9 cellular contexts compared by ENCODE assay signal in the genomic region with DNA sequence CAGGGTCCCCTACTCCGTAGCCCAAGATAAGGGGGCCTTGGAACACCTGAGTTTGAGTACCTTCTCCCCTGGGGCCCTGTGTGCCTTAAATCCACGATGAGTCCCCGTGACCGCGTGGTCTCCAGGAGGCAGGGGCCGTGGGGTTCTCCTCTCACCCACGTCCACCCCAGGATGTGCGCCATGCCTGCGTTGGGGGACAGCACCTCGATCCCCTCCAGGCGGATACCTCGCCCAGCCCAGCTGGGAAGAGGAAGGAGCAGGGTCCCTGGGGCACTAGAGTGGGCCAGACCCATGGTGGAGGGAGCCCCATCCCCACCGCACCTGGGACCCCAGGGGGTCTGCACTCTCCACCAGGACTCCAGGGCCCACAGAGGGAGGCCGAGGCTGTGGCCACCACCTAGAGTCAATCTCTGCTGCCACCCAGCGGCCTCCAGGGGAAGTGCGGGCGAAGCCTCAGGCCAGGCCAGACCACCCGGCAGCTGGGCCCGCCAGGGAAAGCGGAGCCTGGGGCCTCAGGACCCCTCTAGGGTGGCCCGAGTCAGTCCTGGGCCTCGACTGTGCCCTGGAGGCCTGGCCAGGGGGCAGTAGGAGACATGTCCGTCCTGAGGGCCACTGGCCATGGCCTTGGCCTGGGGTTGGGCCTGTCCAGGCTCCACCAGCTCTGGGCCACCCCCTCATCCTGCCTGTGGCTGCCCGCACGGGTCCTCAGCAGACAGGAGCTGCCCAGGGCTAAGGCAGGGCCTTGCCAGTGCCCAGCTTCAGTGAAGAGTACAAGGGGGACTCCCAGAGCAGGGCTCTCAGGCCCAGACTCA. TPM values are rescaled to one million over a fixed set of nuclear protein-coding genes. Genes with fewer than 3 reads are reported as not detected.
DNase-seq lines count a peak whose midpoint lies in the region; ATAC-seq and TF ChIP-seq lines count a peak whose summit lies in the region.
"Had no signal": no experiment of that assay in that cellular context is flagged by ENCODE, and none has a peak within 500 bp of the region (broad histone marks: within the 10 kb centered on the region; RNA-seq: fewer than 3 reads in every experiment).

No MANE protein-coding gene starts in this region.

- no peaks in the 10 kb centered on the region for H3K36me3 Mint-ChIP-seq in Caco-2 (ENCODE audit: insufficient read depth, unreplicated experiment)

- H3K4me3 Mint-ChIP-seq in Caco-2 (ENCODE audit: unreplicated experiment) = no peak overlapping the region

- POLR2A ChIA-PET in Caco-2 (lab: Charles Lee) = no interaction called here
- POLR2A ChIA-PET in RWPE1 (lab: Yijun Ruan, JAX; ENCODE audit: low non-redundant PET) = no interaction called here

- no peak overlapping the region for H3K4me3 ChIP-seq in Caco-2 (ENCODE audit: low read depth, low read length)
- H3K4me3 ChIP-seq: SK-N-MC had no signal

- H3K27ac Mint-ChIP-seq in Caco-2 (ENCODE audit: unreplicated experiment) = no peak overlapping the region

- no peak overlapping the region for H3K27ac ChIP-seq in RWPE1
- H3K27ac ChIP-seq: SK-N-MC had no signal

- H3K27me3 ChIP-seq in Caco-2 (replicated peaks; ENCODE audit: control insufficient read depth, insufficient read depth, low read length) = no peaks in the 10 kb centered on the region

- no TSS peak for BruUV-seq in Caco-2 (replicated peaks; lab: Mats Ljungman, UMichigan)

- peaks cover 4% of the 10 kb centered on the region; the same call in 1 of the 2 replicates for H3K9me3 ChIP-seq in Caco-2

- CTCF ChIA-PET in Caco-2 (lab: Charles Lee) = interaction anchor here (0.6 to 1.2 kb wide), 4 partner anchors 23 to 431 kb away, joined by 3 to 4 read pairs (median 3); no protein-coding TSS in a partner anchor
- CTCF ChIA-PET in RWPE1 (lab: Yijun Ruan, JAX) = interaction anchor here (0.5 to 1.0 kb wide), 8 partner anchors 9 to 499 kb away, joined by 3 to 4 read pairs (median 3); no protein-coding TSS in a partner anchor

- H3K4me1 ChIP-seq in Caco-2 = no peaks in the 10 kb centered on the region

- H3K4me1 Mint-ChIP-seq in Caco-2 (ENCODE audit: low read depth, unreplicated experiment) = no peaks in the 10 kb centered on the region

- intact Hi-C loops in Caco-2 (cut with micrococcal nuclease; ENCODE audit: unreplicated experiment) = loop anchor here (1.0 kb wide), 1 partner anchor 273 kb away; no protein-coding TSS in a partner anchor
- intact Hi-C loops in posterior cingulate gyrus (cut with DNase I) = no loop called here

- no peaks in the 10 kb centered on the region for H3K9me3 Mint-ChIP-seq in Caco-2 (ENCODE audit: unreplicated experiment)

- no peaks in the 10 kb centered on the region for H3K36me3 ChIP-seq in Caco-2 (ENCODE audit: control insufficient read depth, insufficient read depth, low read length)

- ATAC-seq in HG02678 (IDR thresholded peaks at IDR 0.05; ENCODE audit: unreplicated experiment) = peak; percentile 45
- ATAC-seq in GM21737 (IDR thresholded peaks at IDR 0.05; ENCODE audit: unreplicated experiment) = no peak

- peak; percentile 90 to 91 for TF ChIP-seq CTCF in Caco-2 (IDR thresholded peaks at IDR 0.05; ENCODE audit: insufficient read depth in 1 of 2, low read depth in 1 of 2, low read length in 1 of 2, severe bottlenecking in 1 of 2, unreplicated experiment in 1 of 2)
- TF ChIP-seq CTCF in RWPE1 (conservative IDR thresholded peaks at IDR 0.05; ENCODE audit: low read depth) = peak; percentile 96

- peaks cover 3% of the 10 kb centered on the region for H3K27me3 Mint-ChIP-seq in Caco-2 (ENCODE audit: insufficient read depth, unreplicated experiment)

- DNase-seq in Caco-2 (peak; percentile 58 to 79), RWPE1 (ENCODE audit: low spot score) (peak; percentile 58), glomerular visceral epithelial cell (ENCODE audit: extremely low spot score) (peak; percentile 49), posterior cingulate gyrus (peak; percentile 38 to 95 (median 76)), ureter (ENCODE audit: low spot score) (peak; percentile 61)
- peak; percentile 42 for DNase-seq in activated T-helper 9 cell treated with anti-CD3 and anti-CD28 coated beads, Interleukin-2, amount 50 U/mL, for 16 hours (ENCODE audit: low read depth)

RNA-seq across cellular contexts. Expression of a gene that starts 55.0 kb away (rescaled TPM):
- total RNA-seq in Caco-2 (2022) (4.1 and 5.2 TPM in 2 replicates), ureter (2.5 TPM)
